8 cellular contexts compared by ENCODE assay signal in the genomic region with DNA sequence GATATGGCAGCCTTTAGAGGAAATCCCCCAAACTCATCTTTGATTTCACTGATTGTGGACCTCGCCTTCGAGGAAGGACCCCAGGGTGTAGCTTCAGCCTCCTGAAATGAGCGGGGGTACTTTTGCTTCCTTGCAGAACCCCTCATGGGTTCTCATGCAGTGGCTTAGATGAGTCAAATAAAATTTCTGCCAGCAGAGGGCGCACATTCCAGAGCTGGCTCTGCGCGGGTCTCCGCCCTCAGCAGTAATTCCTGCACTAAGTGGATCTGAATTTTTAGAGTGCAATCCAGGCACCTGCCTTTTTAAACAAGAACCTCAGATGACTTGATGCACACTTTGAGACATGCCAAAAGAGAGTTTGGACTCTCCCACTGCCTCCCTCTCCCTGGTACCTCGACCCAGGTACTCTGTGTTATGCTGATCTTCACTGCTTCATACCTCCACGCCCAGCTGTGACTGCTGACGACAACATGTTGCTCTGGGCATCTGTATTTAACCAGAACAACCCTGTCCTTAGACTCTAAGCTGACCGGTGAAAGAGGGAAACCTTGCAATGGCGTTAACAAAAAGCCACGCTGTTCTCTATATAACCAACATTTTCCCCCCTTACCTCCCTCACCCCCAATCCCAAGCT. TPM values are rescaled to one million over a fixed set of nuclear protein-coding genes. Genes with fewer than 3 reads are reported as not detected.
DNase-seq lines count a peak whose midpoint lies in the region; ATAC-seq and TF ChIP-seq lines count a peak whose summit lies in the region.

No MANE protein-coding gene starts in this region.

- no peak overlapping the region for H2BK20ac ChIP-seq in IMR-90 (ENCODE audit: low read depth, low read length)

- H3K4ac ChIP-seq in IMR-90 (ENCODE audit: low read depth, low read length) = no peak overlapping the region

- peaks cover 16% of the 10 kb centered on the region for H3K27me3 ChIP-seq in IMR-90 (ENCODE audit: control insufficient read depth, insufficient read depth, low read length)
- H3K27me3 ChIP-seq in SK-N-SH (ENCODE audit: insufficient read depth) = peaks cover 25% of the 10 kb centered on the region; the same call in 1 of the 2 replicates
- H3K27me3 ChIP-seq in breast epithelium = peaks cover 0 to 7% of the 10 kb centered on the region in 2 donors

- H3F3A ChIP-seq in SK-N-SH (replicated peaks; ENCODE audit: insufficient read depth) = no peaks in the 10 kb centered on the region

- TF ChIP-seq EP300 in SK-N-SH (IDR thresholded peaks at IDR 0.05; ENCODE audit: borderline replicate concordance in 1 of 2, low read depth in 1 of 2, low read length in 1 of 2) = no peak

- 26 to 100% methylated on average over 1 to 7 of the region's 13 CpGs for WGBS in IMR-90 (ENCODE audit: extremely low coverage in 2 of 2, insufficient read length in 1 of 2), 2 experiments
- WGBS in SK-N-SH (ENCODE audit: low lambda C conversion rate) = 25% methylated on average over 12 of the region's 13 CpGs

- H3K36me3 ChIP-seq in IMR-90 (ENCODE audit: control insufficient read depth, insufficient read depth, low read length) (no peaks in the 10 kb centered on the region), SK-N-SH (replicated peaks in 1 of 2; ENCODE audit: control insufficient read depth in 1 of 2, insufficient read depth in 2 of 2, low read length in 1 of 2) (no peaks in the 10 kb centered on the region), breast epithelium (no peaks in the 10 kb centered on the region)

- H3K9me3 ChIP-seq in IMR-90 (ENCODE audit: control insufficient read depth, insufficient read depth, low read length) = no peaks in the 10 kb centered on the region
- no peaks in the 10 kb centered on the region for H3K9me3 ChIP-seq in SK-N-SH
- H3K9me3 ChIP-seq in breast epithelium = no peaks in the 10 kb centered on the region

- H3K9me1 ChIP-seq in IMR-90 (ENCODE audit: insufficient read depth, low read length) = no peaks in the 10 kb centered on the region

- POLR2A ChIA-PET in IMR-90 (lab: Charles Lee; ENCODE audit: unreplicated experiment) (no interaction called here), SK-N-SH (lab: Yijun Ruan, JAX) (no interaction called here)

- H3K4me1 ChIP-seq in IMR-90 (ENCODE audit: control insufficient read depth, insufficient read depth, low read length) (no peaks in the 10 kb centered on the region), SK-N-SH (ENCODE audit: control insufficient read depth in 1 of 2, insufficient read depth in 2 of 2, low read depth in 1 of 2, low read length in 1 of 2) (peaks cover 0 to 6% of the 10 kb centered on the region in 2 experiments; a peak in 2 of 4 replicates), breast epithelium (no peaks in the 10 kb centered on the region)

- intact Hi-C loops in IMR-90 (cut with micrococcal nuclease) = loop anchor here (5.0 kb wide), 1 partner anchor 547 kb away; no protein-coding TSS in a partner anchor
- intact Hi-C loops in breast epithelium (cut with DNase I; ENCODE audit: low total_unique reads) = no loop called here

- TF ChIP-seq CTCF in IMR-90 (conservative IDR thresholded peaks at IDR 0.05; ENCODE audit: low read depth, low read length) (peak; percentile 63), SK-N-SH (IDR thresholded peaks at IDR 0.05) (peak; percentile 83), breast epithelium (IDR thresholded peaks at IDR 0.05) (peak; percentile 8 to 54 (median 31))

- no peak overlapping the region for H2AK9ac ChIP-seq in IMR-90 (replicated peaks; ENCODE audit: low read depth, low read length, poor library complexity)

- no peaks in the 10 kb centered on the region for H4K20me1 ChIP-seq in IMR-90 (ENCODE audit: insufficient read depth, low read length)
- H4K20me1 ChIP-seq in SK-N-SH (ENCODE audit: insufficient read depth) = no peaks in the 10 kb centered on the region

- H3K18ac ChIP-seq in IMR-90 (ENCODE audit: low read depth, low read length) = no peak overlapping the region

- BruUV-seq in IMR-90 (replicated peaks; lab: Mats Ljungman, UMichigan) = no TSS peak

- no peak overlapping the region for H4K91ac ChIP-seq in IMR-90 (ENCODE audit: insufficient read depth, low read depth, low read length)

- no peak overlapping the region for H3K23ac ChIP-seq in IMR-90 (ENCODE audit: low read depth, low read length)

- ATAC-seq in GM21576 (IDR thresholded peaks at IDR 0.05; ENCODE audit: unreplicated experiment) = peak; percentile 73
- ATAC-seq in IMR-90 (ENCODE audit: low read depth) = peak; percentile 92

- H3K9ac ChIP-seq in IMR-90 (ENCODE audit: low read depth, low read length) (no peak overlapping the region), SK-N-SH (no peak overlapping the region)

- H3K4me3 ChIP-seq in IMR-90 (ENCODE audit: insufficient read depth, low read depth, low read length) = no peak overlapping the region
- peak overlapping the region in 1 of 2 experiments; percentile 41; a peak in 2 of 4 replicates for H3K4me3 ChIP-seq in SK-N-SH (ENCODE audit: low read depth in 2 of 2, low read length in 1 of 2)
- H3K4me3 ChIP-seq in breast epithelium = no peak overlapping the region

- no peak overlapping the region for H3K14ac ChIP-seq in IMR-90 (replicated peaks; ENCODE audit: low read depth, low read length)

- CTCF ChIA-PET in IMR-90 (lab: Yijun Ruan, JAX) (interaction anchor here (0.6 to 1.9 kb wide), 4 partner anchors 9 to 1723 kb away, joined by 4 to 8 read pairs (median 5); no protein-coding TSS in a partner anchor), SK-N-SH (lab: Yijun Ruan, JAX) (interaction anchor here (0.6 to 4.2 kb wide), 54 partner anchors 8 to 974 kb away, joined by 3 to 37 read pairs (median 5); no protein-coding TSS in a partner anchor)

- H4K8ac ChIP-seq in IMR-90 (ENCODE audit: low read depth in 2 of 2, low read length in 2 of 2) = no peak overlapping the region

- H3K79me1 ChIP-seq in IMR-90 (ENCODE audit: low read depth in 1 of 2, low read length in 2 of 2) = no peaks in the 10 kb centered on the region

- no peaks in the 10 kb centered on the region for H3K79me2 ChIP-seq in SK-N-SH (ENCODE audit: insufficient read depth)

- TF ChIP-seq POLR2A in IMR-90 (IDR thresholded peaks at IDR 0.05; ENCODE audit: low read depth, low read length) (no peak), breast epithelium (IDR thresholded peaks at IDR 0.05) (no peak)

- peak; percentile 32 for TF ChIP-seq RAD21 in IMR-90 (IDR thresholded peaks at IDR 0.05; ENCODE audit: low read length)
- peak; percentile 65 for TF ChIP-seq RAD21 in SK-N-SH (IDR thresholded peaks at IDR 0.05; ENCODE audit: low read length)

- no peak overlapping the region for H2BK15ac ChIP-seq in IMR-90 (ENCODE audit: low read depth, low read length)

- H4K5ac ChIP-seq in IMR-90 (ENCODE audit: low read depth, low read length) = no peak overlapping the region

- no peak overlapping the region for H2AK5ac ChIP-seq in IMR-90 (ENCODE audit: low read depth, low read length)

- H3K56ac ChIP-seq in IMR-90 (ENCODE audit: extremely low read depth, insufficient read depth, low read length) = no peak overlapping the region

- in situ Hi-C loops in IMR-90 (cut with MboI; ENCODE audit: low sequenced_read_pairs) = loop anchor here (10.0 kb wide), 1 partner anchor 549 kb away; no protein-coding TSS in a partner anchor

- dilution Hi-C loops in IMR-90 (cut with HindIII; ENCODE audit: low sequenced_read_pairs, unreplicated experiment) = no loop called here

- no peak overlapping the region for H2BK120ac ChIP-seq in IMR-90 (ENCODE audit: low read depth, low read length)

- H2AFZ ChIP-seq in IMR-90 (replicated peaks; ENCODE audit: low read length, poor library complexity) = peak overlapping the region; percentile 61
- no peak overlapping the region for H2AFZ ChIP-seq in SK-N-SH (ENCODE audit: low read depth)

- H2BK5ac ChIP-seq in IMR-90 (ENCODE audit: low read depth, low read length, poor library complexity, severe bottlenecking) = no peak overlapping the region

- H3K9me2 ChIP-seq in SK-N-SH = no peaks in the 10 kb centered on the region

- DNase-seq in NCI-H187 (lab: John Stamatoyannopoulos, UW) (peak; percentile 28 to 47), NCI-H187 treated with DMSO at 0.1 percent for 48 hours (lab: John Stamatoyannopoulos, UW) (no peak), IMR-90 (peak; percentile 40), SK-N-SH (peak; percentile 67), breast epithelium (ENCODE audit: low spot score in 2 of 2) (peak in 1 of 2 donors; percentile 58), kidney tubule cell (ENCODE audit: low spot score) (peak; percentile 74)
- DNase-seq in stimulated activated CD8-positive, alpha-beta memory T cell treated with anti-CD3 and anti-CD28 coated beads, Interleukin-15, amount 100 ng/mL, for 48 hours (ENCODE audit: low read depth in 2 of 2) = peak; percentile 11 to 17

- H3K27ac ChIP-seq in IMR-90 (ENCODE audit: insufficient read depth, low read length) (no peak overlapping the region), SK-N-SH (ENCODE audit: low read depth in 2 of 2, low read length in 1 of 2) (no peak overlapping the region), breast epithelium (no peak overlapping the region)

- H3K4me2 ChIP-seq in IMR-90 (ENCODE audit: low read depth, low read length) = no peak overlapping the region
- H3K4me2 ChIP-seq in SK-N-SH = no peak overlapping the region

TF ChIP-seq in IMR-90, 13 proteins besides CTCF, POLR2A, EP300 and RAD21:
- peak; percentile 39 for TF ChIP-seq SMC3 (IDR thresholded peaks at IDR 0.05; ENCODE audit: low read depth, low read length)
- TF ChIP-seq RCOR1 (IDR thresholded peaks at IDR 0.05; ENCODE audit: insufficient replicate concordance, low read length) = no peak

TF ChIP-seq in SK-N-SH, 30 proteins besides CTCF, POLR2A, EP300 and RAD21 (continues in another document):
- TF ChIP-seq FOSL2 (IDR thresholded peaks at IDR 0.05; ENCODE audit: borderline replicate concordance, low read depth) = no peak
- TF ChIP-seq GATA2 (CRISPR knock-in tag; IDR thresholded peaks at IDR 0.05) = no peak
- peak; percentile 65 for TF ChIP-seq SMC3 (IDR thresholded peaks at IDR 0.05; ENCODE audit: low read depth, low read length)

RNA-seq across cellular contexts. Expression of gene EGFLAM, which starts 7.3 kb away (rescaled TPM):
- total RNA-seq in IMR-90 (2012; rRNA removed) (1.1 TPM in 2 replicates), breast epithelium (10 to 100 TPM; 19.5 to 31.5 (median 30.5) TPM)
- polyA plus RNA-seq in IMR-90 (2012; rRNA removed) (0.62 and 0.77 TPM in 2 replicates), SK-N-SH (2012; rRNA removed) (0.05 and 0.13 TPM in 2 replicates)
- polyA plus RNA-seq in IMR-90 (2012; cell fraction: cytosol; rRNA removed) = 0.36 and 0.52 TPM in 2 replicates
- 0.13 and 0.86 TPM in 2 replicates for polyA plus RNA-seq in IMR-90 (2012; cell fraction: nucleus; rRNA removed; ENCODE audit: low replicate concordance)
- 0.06 and 0.07 TPM in 2 replicates for polyA plus RNA-seq in SK-N-SH (2012; cell fraction: cytosol; rRNA removed)
- 0.02 TPM in 1 of 2 replicates, not detected in the other for polyA plus RNA-seq in SK-N-SH (2012; cell fraction: nucleus; rRNA removed)

Comparison
In these comparisons a context has a peak if more than half of its experiments do, and no peak if none do; other contexts are left out.
1. CTCF ChIP-seq: peak in every context shown above with its lines; median percentile 83 in SK-N-SH; 63 in IMR-90; 31 in breast epithelium.